In genomic region chr3:47473391-47473790, GRCh38 we compare ENCODE assay signal across 14 cellular contexts. TPM values are rescaled to one million over a fixed set of nuclear protein-coding genes. Genes with fewer than 3 reads are reported as not detected.
DNase-seq lines count a peak whose midpoint lies in the region; ATAC-seq, FAIRE-seq and TF ChIP-seq lines count a peak whose summit lies in the region.
"Had no signal": no experiment of that assay in that cellular context is flagged by ENCODE, and none has a peak within 500 bp of the region (broad histone marks: within the 10 kb centered on the region; RNA-seq: fewer than 3 reads in every experiment).

No MANE protein-coding gene starts in this region.

- no peak for DNase-seq in stimulated activated naive CD8-positive, alpha-beta T cell treated with anti-CD3 and anti-CD28 coated beads, Interleukin-15, Interleukin-2, amounts not matched to agents 100 U/mL and 50 U/mL, for 24 hours
- no peak for DNase-seq in activated CD8-positive, alpha-beta T cell treated with anti-CD3 and anti-CD28 coated beads for 36 hours
- DNase-seq in keratinocyte (ENCODE audit: low read depth, low spot score) (no peak), GM19238 (ENCODE audit: insufficient read length, low spot score) (no peak), DMS79 treated with DMSO at 0.1 percent for 48 hours (lab: John Stamatoyannopoulos, UW) (no peak)
- DNase-seq: KG1; NCI-H2081; stimulated activated CD4-positive, alpha-beta T cell treated with anti-CD3 and anti-CD28 coated beads, Interleukin-12 subunit alpha, Interleukin-12 subunit beta, amount 100 ng/mL, for 4 hours; stimulated activated CD8-positive, alpha-beta memory T cell treated with anti-CD3 and anti-CD28 coated beads, Interleukin-4, amount 100 ng/mL, for 48 hours had no signal

- H3K79me2 ChIP-seq in keratinocyte (ENCODE audit: control insufficient read depth, insufficient read depth, low read length) = peaks cover 58% of the 10 kb centered on the region

- TF ChIP-seq CTCF in activated CD8-positive, alpha-beta T cell treated with anti-CD3 and anti-CD28 coated beads for 36 hours (IDR thresholded peaks at IDR 0.05) = no peak
- no peak for TF ChIP-seq CTCF in keratinocyte (optimal IDR thresholded peaks at IDR 0.05 in 1 of 3, IDR thresholded peaks at IDR 0.05 in 1 of 3, conservative IDR thresholded peaks at IDR 0.05 in 1 of 3; ENCODE audit: extremely low read depth in 1 of 3, insufficient read depth in 2 of 3, low read length in 3 of 3)

- peaks cover 17% of the 10 kb centered on the region for H3K4me1 ChIP-seq in keratinocyte (ENCODE audit: control insufficient read depth, extremely low read depth, insufficient read depth, low read length)

- no peaks in the 10 kb centered on the region for H3K9me1 ChIP-seq in keratinocyte (ENCODE audit: control insufficient read depth, extremely low read depth, insufficient read depth, low read length)

- H3K27ac Mint-ChIP-seq in stimulated activated naive CD8-positive, alpha-beta T cell treated with anti-CD3 and anti-CD28 coated beads, Interleukin-15, Interleukin-2, amounts not matched to agents 100 ng/mL and 50 ng/mL, for 24 hours = no peak overlapping the region
- no peak overlapping the region for H3K27ac Mint-ChIP-seq in activated CD8-positive, alpha-beta T cell treated with anti-CD3 and anti-CD28 coated beads for 36 hours

- intact Hi-C loops in activated CD8-positive, alpha-beta T cell treated with anti-CD3 and anti-CD28 coated beads for 36 hours (cut with micrococcal nuclease) = no loop called here

- H2AFZ ChIP-seq in keratinocyte (ENCODE audit: control insufficient read depth, low read length) = no peak overlapping the region

- POLR2A ChIA-PET in activated CD8-positive, alpha-beta T cell treated with anti-CD3 and anti-CD28 coated beads for 36 hours (lab: Charles Lee) = no interaction called here

- no peaks in the 10 kb centered on the region for H3K27me3 ChIP-seq in keratinocyte (ENCODE audit: control insufficient read depth, extremely low read depth, insufficient read depth, low read length)

- FAIRE-seq in keratinocyte (lab: Jason Lieb, UNC) = no peak
- FAIRE-seq: H1 had no signal

- no peak overlapping the region for H3K27ac ChIP-seq in keratinocyte (ENCODE audit: control insufficient read depth, insufficient read depth, low read length)
- H3K27ac ChIP-seq: C4-2B had no signal

- H3K9ac ChIP-seq in keratinocyte (ENCODE audit: control insufficient read depth, extremely low read depth, insufficient read depth, low read length) = no peak overlapping the region

- H3K36me3 ChIP-seq in keratinocyte (ENCODE audit: control insufficient read depth in 2 of 2, extremely low read depth in 1 of 2, insufficient read depth in 2 of 2, low read length in 2 of 2) = no peaks in the 10 kb centered on the region

- ATAC-seq in stimulated activated naive CD8-positive, alpha-beta T cell treated with anti-CD3 and anti-CD28 coated beads, Interleukin-15, Interleukin-2, amounts not matched to agents 100 U/mL and 50 U/mL, for 24 hours = no peak
- ATAC-seq in activated CD8-positive, alpha-beta T cell treated with anti-CD3 and anti-CD28 coated beads for 36 hours = no peak
- no peak for ATAC-seq in HG02588 (IDR thresholded peaks at IDR 0.05; ENCODE audit: unreplicated experiment)
- no peak for ATAC-seq in GM21825 (IDR thresholded peaks at IDR 0.05; ENCODE audit: unreplicated experiment)

- dilution Hi-C loops in keratinocyte (cut with MboI; ENCODE audit: extremely low pct_ligation_motif_present, low sequenced_read_pairs) = no loop called here

- H4K20me1 ChIP-seq in keratinocyte (ENCODE audit: control insufficient read depth, extremely low read depth, insufficient read depth, low read length) = no peaks in the 10 kb centered on the region

- no peak overlapping the region for H3K4me3 ChIP-seq in keratinocyte (ENCODE audit: control insufficient read depth in 2 of 3, extremely low read depth in 1 of 3, insufficient read depth in 2 of 3, low read depth in 1 of 3, low read length in 3 of 3)

- H3K27me3 Mint-ChIP-seq in stimulated activated naive CD8-positive, alpha-beta T cell treated with anti-CD3 and anti-CD28 coated beads, Interleukin-15, Interleukin-2, amounts not matched to agents 100 ng/mL and 50 ng/mL, for 24 hours = no peaks in the 10 kb centered on the region
- H3K27me3 Mint-ChIP-seq in activated CD8-positive, alpha-beta T cell treated with anti-CD3 and anti-CD28 coated beads for 36 hours = no peaks in the 10 kb centered on the region

- H3K4me1 Mint-ChIP-seq in stimulated activated naive CD8-positive, alpha-beta T cell treated with anti-CD3 and anti-CD28 coated beads, Interleukin-15, Interleukin-2, amounts not matched to agents 100 ng/mL and 50 ng/mL, for 24 hours (ENCODE audit: low read depth) = peaks cover 30% of the 10 kb centered on the region
- peaks cover 33% of the 10 kb centered on the region for H3K4me1 Mint-ChIP-seq in activated CD8-positive, alpha-beta T cell treated with anti-CD3 and anti-CD28 coated beads for 36 hours (ENCODE audit: low read depth)

- H3K4me2 ChIP-seq in keratinocyte (ENCODE audit: control insufficient read depth, extremely low read depth, insufficient read depth, low read depth, low read length) = peak overlapping the region; percentile 15

- CTCF ChIA-PET in activated CD8-positive, alpha-beta T cell treated with anti-CD3 and anti-CD28 coated beads for 36 hours (lab: Charles Lee) = interaction anchor here (4.5 kb wide), 1 partner anchor 50 kb away, joined by 99 read pairs; no protein-coding TSS in a partner anchor

- no peaks in the 10 kb centered on the region for H3K9me3 Mint-ChIP-seq in stimulated activated naive CD8-positive, alpha-beta T cell treated with anti-CD3 and anti-CD28 coated beads, Interleukin-15, Interleukin-2, amounts not matched to agents 100 ng/mL and 50 ng/mL, for 24 hours
- no peaks in the 10 kb centered on the region for H3K9me3 Mint-ChIP-seq in activated CD8-positive, alpha-beta T cell treated with anti-CD3 and anti-CD28 coated beads for 36 hours

- H3K9me3 ChIP-seq in keratinocyte (ENCODE audit: control insufficient read depth, low read depth, low read length) = no peaks in the 10 kb centered on the region

- H3K36me3 Mint-ChIP-seq in stimulated activated naive CD8-positive, alpha-beta T cell treated with anti-CD3 and anti-CD28 coated beads, Interleukin-15, Interleukin-2, amounts not matched to agents 100 ng/mL and 50 ng/mL, for 24 hours (ENCODE audit: low read depth) = peaks cover 15% of the 10 kb centered on the region
- peaks cover 21% of the 10 kb centered on the region for H3K36me3 Mint-ChIP-seq in activated CD8-positive, alpha-beta T cell treated with anti-CD3 and anti-CD28 coated beads for 36 hours (ENCODE audit: low read depth)

- peak overlapping the region; percentile 54 for H3K4me3 Mint-ChIP-seq in stimulated activated naive CD8-positive, alpha-beta T cell treated with anti-CD3 and anti-CD28 coated beads, Interleukin-15, Interleukin-2, amounts not matched to agents 100 ng/mL and 50 ng/mL, for 24 hours
- H3K4me3 Mint-ChIP-seq in activated CD8-positive, alpha-beta T cell treated with anti-CD3 and anti-CD28 coated beads for 36 hours = peak overlapping the region; percentile 52

RNA-seq across cellular contexts. Expression of gene SCAP, which starts 2.4 kb away (rescaled TPM):
- 10 to 100 TPM; 45.1 to 52.2 TPM for total RNA-seq in activated CD8-positive, alpha-beta T cell treated with anti-CD3 and anti-CD28 coated beads for 36 hours
- polyA plus RNA-seq in keratinocyte = 17.7 to 21.5 TPM (median 18.5 TPM) in 3 replicates
- polyA plus RNA-seq in keratinocyte (2011; ENCODE audit: low read depth) = 16.6 TPM
- polyA plus RNA-seq in keratinocyte (2011; cell fraction: cytosol; rRNA removed) = 11.3 and 12.5 TPM in 2 replicates
- 51.5 and 60.3 TPM in 2 replicates for polyA plus RNA-seq in keratinocyte (2011; cell fraction: nucleus; rRNA removed)
- 31.7 and 36.4 TPM in 2 replicates for polyA plus RNA-seq in keratinocyte (2012; ENCODE audit: low replicate concordance)
- 69.4 to 123 TPM (median 73.6 TPM) in 3 replicates for polyA minus RNA-seq in keratinocyte
- polyA minus RNA-seq in keratinocyte (2011; cell fraction: cytosol; rRNA and poly(A)+ RNA removed) = 41.4 TPM
- polyA minus RNA-seq in keratinocyte (2011; cell fraction: nucleus; rRNA and poly(A)+ RNA removed) = 60.6 and 67.5 TPM in 2 replicates

RNA-seq across cellular contexts. Expression of gene ELP6, which starts 40.1 kb away (rescaled TPM):
- total RNA-seq in activated CD8-positive, alpha-beta T cell treated with anti-CD3 and anti-CD28 coated beads for 36 hours = 10 to 100 TPM; 41.4 to 41.5 TPM
- 50.1 to 67.6 TPM (median 65.8 TPM) in 3 replicates for polyA plus RNA-seq in keratinocyte
- 14.0 TPM for polyA plus RNA-seq in keratinocyte (2011; ENCODE audit: low read depth)
- 29.3 and 35.0 TPM in 2 replicates for polyA plus RNA-seq in keratinocyte (2011; cell fraction: cytosol; rRNA removed)
- polyA plus RNA-seq in keratinocyte (2011; cell fraction: nucleus; rRNA removed) = 45.8 and 50.3 TPM in 2 replicates
- 13.9 and 34.1 TPM in 2 replicates for polyA plus RNA-seq in keratinocyte (2012; ENCODE audit: low replicate concordance)
- 28.4 to 44.8 TPM (median 36.8 TPM) in 3 replicates for polyA minus RNA-seq in keratinocyte
- 25.9 TPM for polyA minus RNA-seq in keratinocyte (2011; cell fraction: cytosol; rRNA and poly(A)+ RNA removed)
- 25.0 and 39.9 TPM in 2 replicates for polyA minus RNA-seq in keratinocyte (2011; cell fraction: nucleus; rRNA and poly(A)+ RNA removed)
